30 cellular contexts compared by ENCODE assay signal in the genomic region with DNA sequence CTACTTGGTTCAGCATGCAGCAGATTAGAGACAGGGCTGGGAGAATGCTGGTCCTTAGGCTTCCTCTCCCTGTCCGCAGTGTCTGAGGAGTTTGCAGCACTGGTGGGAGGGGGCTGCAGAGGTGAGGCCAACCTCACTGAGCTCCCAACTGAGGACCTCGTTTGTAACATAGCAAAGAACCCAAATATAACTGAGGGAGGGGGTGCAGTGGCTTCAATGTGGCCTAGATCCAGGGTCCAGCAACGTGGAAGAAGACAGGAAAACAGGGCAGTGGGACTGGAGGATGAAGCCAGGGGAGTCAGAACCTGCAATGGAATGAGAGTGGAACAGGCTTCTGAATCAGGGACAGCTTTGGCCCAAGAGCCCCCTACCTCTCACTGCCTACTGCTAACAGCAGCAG.
"Had no signal": no experiment of that assay in that cellular context is flagged by ENCODE, and none has a peak within 500 bp of the region (broad histone marks: within the 10 kb centered on the region; RNA-seq: fewer than 3 reads in every experiment).

No MANE protein-coding gene starts in this region.

- FAIRE-seq: astrocyte, TTC549 had no signal

- H3K27ac ChIP-seq: body of pancreas, brain microvascular endothelial cell, breast epithelium, VCaP had no signal

- H3K27me3 ChIP-seq: body of pancreas, brain microvascular endothelial cell, breast epithelium had no signal

- H3K9me3 ChIP-seq: body of pancreas, breast epithelium had no signal

- H3K4me3 ChIP-seq: body of pancreas, breast epithelium had no signal

- H3K4me1 ChIP-seq: body of pancreas, breast epithelium had no signal

- ATAC-seq: activated CD8-positive, alpha-beta memory T cell treated with anti-CD3 and anti-CD28 coated beads, Interleukin-2, amount 10 ng/mL, durations not matched to agents 7 days and 5 days; activated CD8-positive, alpha-beta T cell treated with anti-CD3 and anti-CD28 coated beads, Interleukin-2, amount 10 ng/mL, durations not matched to agents 7 days and 5 days; activated naive CD8-positive, alpha-beta T cell treated with anti-CD3 and anti-CD28 coated beads, Interleukin-2, amount 50 U/mL, for 24 hours; body of pancreas had no signal

- H3K36me3 ChIP-seq: brain microvascular endothelial cell, breast epithelium had no signal

- DNase-seq: activated B cell treated with CpG ODN at 0.5 μM for 24 hours; activated CD4-positive, alpha-beta memory T cell treated with anti-CD3 and anti-CD28 coated beads, Interleukin-2, amount 10 ng/mL, durations not matched to agents 7 days and 5 days; activated CD4-positive, alpha-beta T cell treated with anti-CD3 and anti-CD28 coated beads for 4 hours; activated CD4-positive, alpha-beta T cell treated with anti-CD3 and anti-CD28 coated beads, Interleukin-2, amount 10 ng/mL, durations not matched to agents 7 days and 5 days; activated CD4-positive, alpha-beta T cell treated with anti-CD3 and anti-CD28 coated beads, Interleukin-2, amount 50 U/mL, for 48 hours; activated CD4-positive, CD25-positive, alpha-beta regulatory T cell treated with anti-CD3 and anti-CD28 coated beads, Interleukin-2, amount 50 U/mL, for 72 hours; activated CD8-positive, alpha-beta memory T cell treated with anti-CD3 and anti-CD28 coated beads for 24 hours; activated CD8-positive, alpha-beta memory T cell treated with anti-CD3 and anti-CD28 coated beads, Interleukin-2, amount 50 U/mL, for 48 hours; activated CD8-positive, alpha-beta T cell treated with anti-CD3 and anti-CD28 coated beads, Interleukin-2, amount 10 ng/mL, durations not matched to agents 7 days and 5 days; activated effector memory CD4-positive, alpha-beta T cell treated with Interleukin-2 at 50 U/mL for 16 hours; activated gamma-delta T cell; activated naive CD4-positive, alpha-beta T cell treated with anti-CD3 and anti-CD28 coated beads, Interleukin-2, amount 10 ng/mL, durations not matched to agents 7 days and 5 days; activated naive CD4-positive, alpha-beta T cell treated with Interleukin-2 at 50 U/mL for 16 hours; activated naive CD8-positive, alpha-beta T cell treated with anti-CD3 and anti-CD28 coated beads, Interleukin-2, amount 10 ng/mL, durations not matched to agents 7 days and 5 days; activated naive CD8-positive, alpha-beta T cell treated with anti-CD3 and anti-CD28 coated beads, Interleukin-2, amount 50 U/mL, for 24 hours; activated T-cell treated with anti-CD3 and anti-CD28 coated beads, Interleukin-2, amount 50 U/mL, for 24 hours; activated T-cell treated with anti-CD3 and anti-CD28 coated beads, Interleukin-2, amount 50 U/mL, for 48 hours; amygdala; anterior cingulate cortex; body of pancreas; brain microvascular endothelial cell; central memory CD4-positive, alpha-beta T cell; T-helper 1 cell; T-helper 2 cell; T-helper 9 cell had no signal
